19 cellular contexts compared by ENCODE assay signal in the genomic region with DNA sequence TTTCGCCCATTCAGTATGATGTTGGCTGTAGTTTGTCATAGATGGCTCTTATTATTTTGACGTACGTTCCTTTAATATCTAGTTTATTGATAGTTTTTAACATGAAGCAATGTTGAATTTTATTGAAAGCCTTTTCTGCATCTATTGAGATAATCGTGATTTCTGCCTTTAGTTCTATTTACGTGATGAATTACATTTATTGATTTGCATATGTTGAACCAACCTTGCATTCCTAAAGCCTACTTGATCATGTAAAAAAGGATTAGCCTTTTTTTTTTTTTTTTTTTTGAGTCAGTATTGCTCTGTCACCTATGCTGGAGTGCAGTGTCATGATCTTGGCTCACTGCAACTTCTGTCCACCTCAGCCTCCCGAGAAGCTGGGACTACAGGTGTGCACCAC. TPM values are rescaled to one million over a fixed set of nuclear protein-coding genes. Genes with fewer than 3 reads are reported as not detected.
"Had no signal": no experiment of that assay in that cellular context is flagged by ENCODE, and none has a peak within 500 bp of the region (broad histone marks: within the 10 kb centered on the region; RNA-seq: fewer than 3 reads in every experiment).

No MANE protein-coding gene starts in this region.

- H3K27ac Mint-ChIP-seq: dendritic cell treated with granulocyte-macrophage colony-stimulating factor and Interleukin-4, amounts not matched to agents 40 ng/mL and 50 ng/mL, for 4 days; nephron progenitor cell; WTC11 had no signal

- DNase-seq: activated CD4-positive, alpha-beta T cell treated with anti-CD3 and anti-CD28 coated beads for 48 hours; aorta; effector memory CD4-positive, alpha-beta T cell; foreskin keratinocyte; glutamatergic neuron; mesenchymal stem cell; nephron progenitor cell; occipital lobe; stimulated activated naive CD4-positive, alpha-beta T cell; transverse colon had no signal

- H3K9me3 Mint-ChIP-seq: activated T-helper 1 cell treated with anti-CD3 and anti-CD28 coated beads, Interleukin-12 subunit alpha, Interleukin-12 subunit beta, Interleukin-2, Interleukin-4 antibody, amounts not matched to agents 30 ng/mL and 10 ng/mL and 1 ng/mL, durations not matched to agents 14 hours and 24 hours and 36 hours; dendritic cell treated with granulocyte-macrophage colony-stimulating factor and Interleukin-4, amounts not matched to agents 40 ng/mL and 50 ng/mL, for 4 days had no signal

- H3K4me1 Mint-ChIP-seq: nephron progenitor cell, WTC11 had no signal

- H3K4me3 ChIP-seq: transverse colon had no signal

- H3K27me3 ChIP-seq: foreskin keratinocyte, transverse colon had no signal

- ATAC-seq: foreskin keratinocyte, SK-N-SH treated with all-trans-retinoic acid at 6 μM for 48 hours, WTC11 had no signal

- H3K36me3 ChIP-seq: transverse colon had no signal

- H3K36me3 Mint-ChIP-seq: WTC11 had no signal

- H3K27ac ChIP-seq: foreskin keratinocyte, transverse colon had no signal

- H3K4me3 Mint-ChIP-seq: dendritic cell treated with granulocyte-macrophage colony-stimulating factor and Interleukin-4, amounts not matched to agents 40 ng/mL and 50 ng/mL, for 4 days; nephron progenitor cell; WTC11 had no signal

- H3K9me3 ChIP-seq: transverse colon had no signal

- H3K4me1 ChIP-seq: foreskin keratinocyte, transverse colon had no signal

RNA-seq across cellular contexts. Expression of a gene that starts 25.1 kb away (rescaled TPM):
- total RNA-seq: foreskin keratinocyte had no signal
- polyA plus RNA-seq: foreskin keratinocyte had no signal

RNA-seq across cellular contexts. Expression of a gene that starts 39.6 kb away (rescaled TPM):
- total RNA-seq: aorta; cerebellum; foreskin keratinocyte; liver; mucosa of gallbladder; occipital lobe; posterior vena cava; T-helper 1 cell treated with Interleukin-12 subunit alpha and Interleukin-12 subunit beta and Interleukin-4 antibody, amounts not matched to agents 30 ng/mL and 1 ng/mL, for 36 hours; transverse colon; WTC11 had no signal
- polyA plus RNA-seq: aorta, foreskin keratinocyte, liver had no signal
